ENCODE assay signal across 11 cellular contexts in the genomic region with DNA sequence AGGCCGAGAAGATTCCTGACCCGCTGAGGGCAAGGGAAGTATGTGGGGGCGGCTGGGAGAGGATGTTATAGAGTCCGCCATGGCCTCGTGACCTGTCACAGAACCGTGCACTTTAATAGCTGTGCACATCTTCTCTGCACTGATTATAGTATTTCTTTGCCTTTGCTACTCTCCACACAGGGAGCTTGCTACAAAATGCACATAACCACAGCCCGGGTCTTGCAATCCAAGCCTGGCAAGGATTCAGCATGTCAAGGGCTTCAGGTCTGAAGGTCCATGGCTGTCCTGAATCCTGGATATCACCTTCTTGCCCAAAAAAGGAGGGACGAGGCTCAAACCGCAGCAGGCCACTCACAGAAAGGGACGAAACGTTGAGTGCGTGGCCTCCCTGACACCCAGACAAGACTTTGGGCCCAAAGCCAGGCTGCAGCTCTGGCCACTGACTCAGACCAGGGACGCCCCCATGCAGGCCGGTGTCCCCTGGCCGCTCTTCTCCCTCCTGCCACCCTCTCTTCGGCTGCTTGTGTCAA. TPM values are rescaled to one million over a fixed set of nuclear protein-coding genes. Genes with fewer than 3 reads are reported as not detected.
DNase-seq lines count a peak whose midpoint lies in the region; ATAC-seq and TF ChIP-seq lines count a peak whose summit lies in the region.
"Had no signal": no experiment of that assay in that cellular context is flagged by ENCODE, and none has a peak within 500 bp of the region (broad histone marks: within the 10 kb centered on the region; RNA-seq: fewer than 3 reads in every experiment).

No MANE protein-coding gene starts in this region.

- H3K27ac Mint-ChIP-seq in activated CD4-positive, alpha-beta memory T cell treated with anti-CD3 and anti-CD28 coated beads for 36 hours, result peak overlapping the region; percentile 59
- H3K27ac Mint-ChIP-seq in activated CD4-positive, alpha-beta memory T cell treated with anti-CD3 and anti-CD28 coated beads, Interleukin-2, amount 10 ng/mL, durations not matched to agents 7 days and 5 days, result no peak overlapping the region
- H3K27ac Mint-ChIP-seq: B cell had no signal

- peaks cover 33% of the 10 kb centered on the region for H3K4me1 ChIP-seq in lower lobe of right lung

- H3K27ac ChIP-seq in caudate nucleus (ENCODE audit: low read depth, low read length) (peak overlapping the region; percentile 66), lower lobe of right lung (no peak overlapping the region), temporal lobe (ENCODE audit: low read depth, low read length) (peak overlapping the region; percentile 100)

- H3K4me3 Mint-ChIP-seq in activated CD4-positive, alpha-beta memory T cell treated with anti-CD3 and anti-CD28 coated beads for 36 hours, result no peak overlapping the region
- H3K4me3 Mint-ChIP-seq in activated CD4-positive, alpha-beta memory T cell treated with anti-CD3 and anti-CD28 coated beads, Interleukin-2, amount 10 ng/mL, durations not matched to agents 7 days and 5 days, result no peak overlapping the region
- H3K4me3 Mint-ChIP-seq: B cell had no signal

- H3K4me1 Mint-ChIP-seq in activated CD4-positive, alpha-beta memory T cell treated with anti-CD3 and anti-CD28 coated beads for 36 hours (ENCODE audit: low read depth), result peaks cover 25% of the 10 kb centered on the region
- H3K4me1 Mint-ChIP-seq in activated CD4-positive, alpha-beta memory T cell treated with anti-CD3 and anti-CD28 coated beads, Interleukin-2, amount 10 ng/mL, durations not matched to agents 7 days and 5 days, result peaks cover 31% of the 10 kb centered on the region

- intact Hi-C loops in activated CD4-positive, alpha-beta memory T cell treated with anti-CD3 and anti-CD28 coated beads for 36 hours (cut with micrococcal nuclease), result loop anchor here (5.0 to 10.0 kb wide), 2 partner anchors 43 to 84 kb away; partner anchors contain the start of gene USP22
- intact Hi-C loops in lower lobe of right lung (cut with DNase I), result no loop called here

- DNase-seq in activated CD4-positive, alpha-beta memory T cell treated with anti-CD3 and anti-CD28 coated beads for 36 hours, result no peak
- DNase-seq in activated CD4-positive, alpha-beta memory T cell treated with anti-CD3 and anti-CD28 coated beads, Interleukin-2, amount 10 ng/mL, durations not matched to agents 7 days and 5 days, result no peak
- DNase-seq in caudate nucleus (lab: John Stamatoyannopoulos, UW) (peak in 3 of 61 donors; percentile 21 to 27 (median 23)), lower lobe of right lung (no peak), NCI-H524 (lab: John Stamatoyannopoulos, UW) (no peak), T-helper 9 cell (no peak)
- DNase-seq: KG1, mesendoderm had no signal

- no peaks in the 10 kb centered on the region for H3K9me3 ChIP-seq in lower lobe of right lung

- CTCF ChIA-PET in activated CD4-positive, alpha-beta memory T cell treated with anti-CD3 and anti-CD28 coated beads for 36 hours (lab: Charles Lee), result interaction anchor here (0.7 kb wide), 1 partner anchor 55 kb away, joined by 3 read pairs; no protein-coding TSS in a partner anchor
- CTCF ChIA-PET in activated CD4-positive, alpha-beta memory T cell treated with anti-CD3 and anti-CD28 coated beads, Interleukin-2, amount 10 ng/mL, durations not matched to agents 7 days and 5 days (lab: Charles Lee), result interaction anchor here (0.6 kb wide), 1 partner anchor 197 kb away, joined by 3 read pairs; no protein-coding TSS in a partner anchor

- no peaks in the 10 kb centered on the region for H3K9me3 Mint-ChIP-seq in activated CD4-positive, alpha-beta memory T cell treated with anti-CD3 and anti-CD28 coated beads for 36 hours
- H3K9me3 Mint-ChIP-seq in activated CD4-positive, alpha-beta memory T cell treated with anti-CD3 and anti-CD28 coated beads, Interleukin-2, amount 10 ng/mL, durations not matched to agents 7 days and 5 days, result no peaks in the 10 kb centered on the region

- peaks cover 56% of the 10 kb centered on the region for H3K36me3 ChIP-seq in lower lobe of right lung

- H3K27me3 ChIP-seq in lower lobe of right lung (ENCODE audit: low read depth), result no peaks in the 10 kb centered on the region

- ATAC-seq in lower lobe of right lung (peak; percentile 9 to 36), HG03342 (IDR thresholded peaks at IDR 0.05; ENCODE audit: unreplicated experiment) (no peak)

- H3K27me3 Mint-ChIP-seq in activated CD4-positive, alpha-beta memory T cell treated with anti-CD3 and anti-CD28 coated beads for 36 hours, result no peaks in the 10 kb centered on the region
- no peaks in the 10 kb centered on the region for H3K27me3 Mint-ChIP-seq in activated CD4-positive, alpha-beta memory T cell treated with anti-CD3 and anti-CD28 coated beads, Interleukin-2, amount 10 ng/mL, durations not matched to agents 7 days and 5 days
- H3K27me3 Mint-ChIP-seq: B cell had no signal

- POLR2A ChIA-PET in activated CD4-positive, alpha-beta memory T cell treated with anti-CD3 and anti-CD28 coated beads for 36 hours (lab: Charles Lee), result no interaction called here
- POLR2A ChIA-PET in activated CD4-positive, alpha-beta memory T cell treated with anti-CD3 and anti-CD28 coated beads, Interleukin-2, amount 10 ng/mL, durations not matched to agents 7 days and 5 days (lab: Charles Lee), result interaction anchor here (1.4 kb wide), 1 partner anchor 44 kb away, joined by 7 read pairs; the partner anchor contains the start of gene USP22

- no peak overlapping the region for H3K4me3 ChIP-seq in lower lobe of right lung

- peaks cover 18% of the 10 kb centered on the region for H3K36me3 Mint-ChIP-seq in activated CD4-positive, alpha-beta memory T cell treated with anti-CD3 and anti-CD28 coated beads for 36 hours
- peaks cover 29% of the 10 kb centered on the region for H3K36me3 Mint-ChIP-seq in activated CD4-positive, alpha-beta memory T cell treated with anti-CD3 and anti-CD28 coated beads, Interleukin-2, amount 10 ng/mL, durations not matched to agents 7 days and 5 days (ENCODE audit: low read depth)

- TF ChIP-seq CTCF in lower lobe of right lung (IDR thresholded peaks at IDR 0.05), result no peak

RNA-seq across cellular contexts. Expression of gene USP22, which starts 43.7 kb away (rescaled TPM):
- total RNA-seq in activated CD4-positive, alpha-beta memory T cell treated with anti-CD3 and anti-CD28 coated beads for 36 hours, result 100 to 1,000 TPM; 120 to 124 TPM
- 100 to 1,000 TPM; 149 to 156 TPM for total RNA-seq in activated CD4-positive, alpha-beta memory T cell treated with anti-CD3 and anti-CD28 coated beads, Interleukin-2, amount 10 ng/mL, durations not matched to agents 7 days and 5 days
- total RNA-seq in lower lobe of right lung, result 154 TPM
- 273 TPM for total RNA-seq in temporal lobe
